Comparison of ENCODE assay signal across 8 cellular contexts in the genomic region with DNA sequence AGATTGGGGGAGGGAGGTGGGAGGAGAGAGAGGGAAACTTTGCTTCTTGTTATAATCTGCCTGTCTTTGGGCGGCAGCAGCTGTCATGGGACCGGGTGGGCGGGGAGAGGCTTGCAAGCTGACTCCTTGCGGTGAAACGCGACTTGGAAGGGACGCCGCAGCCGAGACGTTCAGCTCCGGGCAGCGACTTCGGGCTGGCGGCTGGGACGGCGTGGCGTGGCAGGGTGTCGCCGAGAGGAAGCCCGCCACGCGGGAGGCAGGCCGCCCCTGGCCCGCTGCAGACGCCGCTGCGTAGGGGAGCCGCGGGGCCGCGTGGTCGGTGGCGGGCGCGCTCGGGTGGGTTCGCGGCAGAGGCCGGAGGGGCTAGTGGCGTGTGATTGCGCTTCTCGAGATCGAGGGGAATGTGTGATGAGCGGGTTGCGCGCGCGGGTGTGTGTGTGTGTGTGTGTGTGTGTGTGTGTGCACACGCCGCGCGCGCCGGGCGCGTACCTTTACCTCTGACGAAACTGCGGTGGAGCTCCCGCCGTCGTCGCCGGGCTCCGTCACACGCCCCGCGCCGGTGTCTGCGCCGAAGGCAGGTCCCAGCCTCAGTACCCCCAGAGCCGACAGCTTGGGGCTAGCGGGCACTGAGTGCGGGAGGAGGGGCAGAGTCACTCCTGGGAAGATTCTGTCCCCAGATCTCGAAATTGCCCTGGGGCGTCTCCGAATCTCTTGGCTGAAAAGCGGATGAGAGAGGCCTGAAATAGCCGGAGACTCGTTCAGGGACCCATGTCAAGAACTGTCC. TPM values are rescaled to one million over a fixed set of nuclear protein-coding genes. Genes with fewer than 3 reads are reported as not detected.
A peak's percentile ranks its signal among the peaks of the same experiment; 100 is the strongest.
DNase-seq lines count a peak whose midpoint lies in the region; ATAC-seq and TF ChIP-seq lines count a peak whose summit lies in the region.

No MANE protein-coding gene starts in this region.

- H3K9ac ChIP-seq in liver (ENCODE audit: low read depth in 1 of 2, low read length in 2 of 2) = peak overlapping the region; percentile 87 to 92

- under 1% methylated on average over 79 of the region's 79 CpGs for WGBS in liver

- peak overlapping the region; percentile 99 for H3K27ac ChIP-seq in liver (ENCODE audit: low read depth in 1 of 2, low read length in 2 of 2)

- no peak for TF ChIP-seq RAD21 in liver (IDR thresholded peaks at IDR 0.05)

- CTCF ChIA-PET in activated CD4-positive, alpha-beta T cell treated with anti-CD3 and anti-CD28 coated beads, Interleukin-2, amount 10 ng/mL, durations not matched to agents 7 days and 5 days (lab: Charles Lee) = interaction anchor here (0.7 to 1.7 kb wide), 3 partner anchors 9 to 96 kb away, joined by 3 to 4 read pairs (median 4); no protein-coding TSS in a partner anchor

- H3K4me3 Mint-ChIP-seq in activated CD4-positive, alpha-beta T cell treated with anti-CD3 and anti-CD28 coated beads, Interleukin-2, amount 10 ng/mL, durations not matched to agents 7 days and 5 days = peak overlapping the region; percentile 78

- POLR2A ChIA-PET in activated CD4-positive, alpha-beta T cell treated with anti-CD3 and anti-CD28 coated beads, Interleukin-2, amount 10 ng/mL, durations not matched to agents 7 days and 5 days (lab: Charles Lee) = no interaction called here

- DNase-seq in GM13976 (ENCODE audit: low spot score) (peak; percentile 91), NCI-H2227 (lab: John Stamatoyannopoulos, UW; ENCODE audit: unreplicated experiment) (peak; percentile 53), dermis blood vessel endothelial cell (peak; percentile 69), NCI-H2107 (lab: John Stamatoyannopoulos, UW) (no peak)
- DNase-seq in activated CD4-positive, alpha-beta T cell treated with anti-CD3 and anti-CD28 coated beads, Interleukin-2, amount 10 ng/mL, durations not matched to agents 7 days and 5 days = peak; percentile 79
- peak; percentile 79 for DNase-seq in stimulated activated CD4-positive, alpha-beta T cell treated with anti-CD3 and anti-CD28 coated beads, Interleukin-4, amount 100 ng/mL, for 1 hour

- H3K27me3 Mint-ChIP-seq in activated CD4-positive, alpha-beta T cell treated with anti-CD3 and anti-CD28 coated beads, Interleukin-2, amount 10 ng/mL, durations not matched to agents 7 days and 5 days = peaks cover 3% of the 10 kb centered on the region

- in situ Hi-C loops in GM13976 (cut with MboI; ENCODE audit: low sequenced_read_pairs, unreplicated experiment) = no loop called here

- no peaks in the 10 kb centered on the region for H3K27me3 ChIP-seq in liver (ENCODE audit: control insufficient read depth in 4 of 4, insufficient read depth in 4 of 4, low read length in 3 of 4)

- H3K27ac Mint-ChIP-seq in activated CD4-positive, alpha-beta T cell treated with anti-CD3 and anti-CD28 coated beads, Interleukin-2, amount 10 ng/mL, durations not matched to agents 7 days and 5 days = peak overlapping the region; percentile 76

- H3K4me1 ChIP-seq in liver (ENCODE audit: control insufficient read depth in 4 of 4, insufficient read depth in 4 of 4, low read length in 3 of 4) = peaks cover 0 to 31% (median 11%) of the 10 kb centered on the region in 4 donors

- H3K4me1 Mint-ChIP-seq in activated CD4-positive, alpha-beta T cell treated with anti-CD3 and anti-CD28 coated beads, Interleukin-2, amount 10 ng/mL, durations not matched to agents 7 days and 5 days = peaks cover 3% of the 10 kb centered on the region

- no peaks in the 10 kb centered on the region for H3K36me3 Mint-ChIP-seq in activated CD4-positive, alpha-beta T cell treated with anti-CD3 and anti-CD28 coated beads, Interleukin-2, amount 10 ng/mL, durations not matched to agents 7 days and 5 days (ENCODE audit: low read depth)

- H3K36me3 ChIP-seq in liver (ENCODE audit: control insufficient read depth in 4 of 4, insufficient read depth in 3 of 4, low read depth in 1 of 4, low read length in 3 of 4) = no peaks in the 10 kb centered on the region

- H3K9me3 ChIP-seq in liver (ENCODE audit: control insufficient read depth in 4 of 4, low read length in 3 of 4) = no peaks in the 10 kb centered on the region

- peak; percentile 52 for ATAC-seq in HG02678 (IDR thresholded peaks at IDR 0.05; ENCODE audit: unreplicated experiment)

- H3K9me3 Mint-ChIP-seq in activated CD4-positive, alpha-beta T cell treated with anti-CD3 and anti-CD28 coated beads, Interleukin-2, amount 10 ng/mL, durations not matched to agents 7 days and 5 days = no peaks in the 10 kb centered on the region

- H3K4me3 ChIP-seq in liver (ENCODE audit: low read depth in 1 of 3, low read length in 3 of 3) = peak overlapping the region; percentile 76 to 94 (median 86)

- TF ChIP-seq CTCF in GM13976 (IDR thresholded peaks at IDR 0.05; ENCODE audit: borderline replicate concordance, control extremely low read depth, extremely low read depth, insufficient read depth, missing control alignments) = no peak
- no peak for TF ChIP-seq CTCF in liver (IDR thresholded peaks at IDR 0.05; ENCODE audit: low read depth, low read length, missing input control)

TF ChIP-seq in liver, 16 proteins besides CTCF, POLR2A, EP300 and RAD21:
- TF ChIP-seq HNF4A (conservative IDR thresholded peaks at IDR 0.05) = peak in 1 of 2 donors; percentile 16
- no peak for TF ChIP-seq TAF1 (conservative IDR thresholded peaks at IDR 0.05)
- TF ChIP-seq YY1 (IDR thresholded peaks at IDR 0.05) = peak; percentile 27

RNA-seq across cellular contexts. Expression of gene PPARGC1B, which starts 1.7 kb away (rescaled TPM):
- 1 to 10 TPM; 3.6 TPM for total RNA-seq in activated CD4-positive, alpha-beta T cell treated with anti-CD3 and anti-CD28 coated beads, Interleukin-2, amount 10 ng/mL, durations not matched to agents 7 days and 5 days
- total RNA-seq in dermis blood vessel endothelial cell (1.0 and 2.2 TPM in 2 replicates), liver (1 to 10 TPM in 1 of 2 donors, under 1 TPM in 1; 0.70 to 3.0 TPM)
- 1 to 10 TPM in 1 of 2 donors, under 1 TPM in 1; 0.97 to 3.5 TPM for polyA plus RNA-seq in liver
